ENCODE assay signal across 18 cellular contexts in genomic region chr1:8690253-8690525, GRCh38.
DNase-seq lines count a peak whose midpoint lies in the region; ATAC-seq and TF ChIP-seq lines count a peak whose summit lies in the region.
"Had no signal": no experiment of that assay in that cellular context is flagged by ENCODE, and none has a peak within 500 bp of the region (broad histone marks: within the 10 kb centered on the region; RNA-seq: fewer than 3 reads in every experiment).

No MANE protein-coding gene starts in this region.

- POLR2A ChIA-PET in A673 (lab: Charles Lee; ENCODE audit: low non-redundant PET) = interaction anchor here (0.6 kb wide), 2 partner anchors 11 to 22 kb away, joined by 3 to 4 read pairs; no protein-coding TSS in a partner anchor
- POLR2A ChIA-PET in HEK293 (lab: Yijun Ruan, JAX) = interaction anchor here (1.2 kb wide), 1 partner anchor 13 kb away, joined by 5 read pairs; no protein-coding TSS in a partner anchor

- H3K9me3 Mint-ChIP-seq in endothelial cell (ENCODE audit: unreplicated experiment) (no peaks in the 10 kb centered on the region), progenitor cell of endocrine pancreas (ENCODE audit: low read depth) (no peaks in the 10 kb centered on the region)
- no peaks in the 10 kb centered on the region for H3K9me3 Mint-ChIP-seq in activated T-cell treated with anti-CD3 and anti-CD28 coated beads, Interleukin-2, amount 50 U/mL, for 4 hours
- H3K9me3 Mint-ChIP-seq: CD8-positive, alpha-beta memory T cell had no signal

- no peak for DNase-seq in A673 (ENCODE audit: low spot score)
- DNase-seq in endothelial cell (ENCODE audit: low spot score) = no peak
- no peak for DNase-seq in progenitor cell of endocrine pancreas (ENCODE audit: low spot score, unreplicated experiment)
- DNase-seq in LoVo (ENCODE audit: low spot score) = no peak
- DNase-seq in activated T-cell treated with anti-CD3 and anti-CD28 coated beads, Interleukin-2, amount 50 U/mL, for 4 hours = no peak
- no peak for DNase-seq in activated CD4-positive, CD25-positive, alpha-beta regulatory T cell (lab: John Stamatoyannopoulos, UW)
- DNase-seq: C1 segment of cervical spinal cord; CD8-positive, alpha-beta memory T cell; DMS79; IMR-90; Karpas-422; MM.1S; NCI-H2081 treated with DMSO at 0.1 percent for 48 hours; NK-92 treated with Interleukin-12 subunit alpha and Interleukin-12 subunit beta, amount 100 ng/mL, for 24 hours; OCI-M1; SHP77 treated with DMSO at 0.1 percent for 48 hours had no signal

- H3K9me3 ChIP-seq in A673 (ENCODE audit: low read depth, low read length, poor library complexity, severe bottlenecking) = no peaks in the 10 kb centered on the region
- no peaks in the 10 kb centered on the region for H3K9me3 ChIP-seq in HEK293 (ENCODE audit: control insufficient read depth, insufficient read depth, low read depth, low read length)

- H3K36me3 Mint-ChIP-seq in endothelial cell (ENCODE audit: low read depth, unreplicated experiment) = peaks cover 3% of the 10 kb centered on the region
- H3K36me3 Mint-ChIP-seq in progenitor cell of endocrine pancreas (ENCODE audit: insufficient read depth) = peaks cover 11% of the 10 kb centered on the region
- H3K36me3 Mint-ChIP-seq in activated T-cell treated with anti-CD3 and anti-CD28 coated beads, Interleukin-2, amount 50 U/mL, for 4 hours (ENCODE audit: insufficient read depth) = peaks cover 8% of the 10 kb centered on the region

- no TSS peak for BruUV-seq in A673 (replicated peaks; lab: Mats Ljungman, UMichigan)

- no peaks in the 10 kb centered on the region for H3K27me3 Mint-ChIP-seq in endothelial cell (ENCODE audit: unreplicated experiment)
- no peaks in the 10 kb centered on the region for H3K27me3 Mint-ChIP-seq in progenitor cell of endocrine pancreas
- no peaks in the 10 kb centered on the region for H3K27me3 Mint-ChIP-seq in activated T-cell treated with anti-CD3 and anti-CD28 coated beads, Interleukin-2, amount 50 U/mL, for 4 hours (ENCODE audit: low read depth)
- H3K27me3 Mint-ChIP-seq: CD8-positive, alpha-beta memory T cell had no signal

- peak overlapping the region; percentile 7 for H3K27ac ChIP-seq in A673 (ENCODE audit: low read depth, low read length, poor library complexity, severe bottlenecking)
- no peak overlapping the region for H3K27ac ChIP-seq in HEK293 (ENCODE audit: extremely low read depth, low read depth, low read length)

- H3K4me1 ChIP-seq in A673 (ENCODE audit: insufficient read depth, low read length, poor library complexity, severe bottlenecking) = peaks cover 76% of the 10 kb centered on the region
- H3K4me1 ChIP-seq in HEK293 (ENCODE audit: control insufficient read depth, insufficient read depth, low read length) = peaks cover 14% of the 10 kb centered on the region; the same call in 1 of the 2 replicates

- H3K36me3 ChIP-seq in A673 (ENCODE audit: insufficient read depth, low read length, poor library complexity, severe bottlenecking) (no peaks in the 10 kb centered on the region), HEK293 (ENCODE audit: control insufficient read depth in 2 of 2, insufficient read depth in 1 of 2, low read length in 2 of 2) (no peaks in the 10 kb centered on the region)

- no peak overlapping the region for H3K4me3 Mint-ChIP-seq in endothelial cell (ENCODE audit: unreplicated experiment)
- H3K4me3 Mint-ChIP-seq in progenitor cell of endocrine pancreas (ENCODE audit: low read depth) = no peak overlapping the region
- H3K4me3 Mint-ChIP-seq in activated T-cell treated with anti-CD3 and anti-CD28 coated beads, Interleukin-2, amount 50 U/mL, for 4 hours = no peak overlapping the region
- H3K4me3 Mint-ChIP-seq: CD8-positive, alpha-beta memory T cell had no signal

- H3K4me3 ChIP-seq in A673 (ENCODE audit: low read depth, low read length, poor library complexity, severe bottlenecking) (no peak overlapping the region), HEK293 (ENCODE audit: low read depth, low read length) (no peak overlapping the region)

- intact Hi-C loops in A673 (cut with micrococcal nuclease; ENCODE audit: unreplicated experiment) = no loop called here

- ATAC-seq in activated T-cell treated with anti-CD3 and anti-CD28 coated beads, Interleukin-2, amount 50 U/mL, for 4 hours = no peak
- ATAC-seq: SK-N-SH treated with all-trans-retinoic acid at 6 μM for 48 hours had no signal

- CTCF ChIA-PET in A673 (lab: Charles Lee) (no interaction called here), HEK293 (lab: Yijun Ruan, JAX) (interaction anchor here (0.8 kb wide), 1 partner anchor 11 kb away, joined by 5 read pairs; no protein-coding TSS in a partner anchor)

- peak overlapping the region; percentile 24 for H3K27ac Mint-ChIP-seq in endothelial cell (ENCODE audit: unreplicated experiment)
- H3K27ac Mint-ChIP-seq in progenitor cell of endocrine pancreas = peak overlapping the region; percentile 34
- H3K27ac Mint-ChIP-seq: CD8-positive, alpha-beta memory T cell had no signal

- TF ChIP-seq CTCF in A673 (conservative IDR thresholded peaks at IDR 0.05; ENCODE audit: low read depth, low read length) (no peak), HEK293 (tag by site-specific recombination; IDR thresholded peaks at IDR 0.05) (no peak), endothelial cell (IDR thresholded peaks at IDR 0.05; ENCODE audit: unreplicated experiment) (no peak), progenitor cell of endocrine pancreas (IDR thresholded peaks at IDR 0.05; ENCODE audit: unreplicated experiment) (no peak)

- no peaks in the 10 kb centered on the region for H3K27me3 ChIP-seq in A673 (replicated peaks; ENCODE audit: insufficient read depth, low read depth, low read length, poor library complexity)

- H3K4me1 Mint-ChIP-seq in endothelial cell (ENCODE audit: unreplicated experiment) = peaks cover 36% of the 10 kb centered on the region
- H3K4me1 Mint-ChIP-seq in progenitor cell of endocrine pancreas (ENCODE audit: low read depth) = peaks cover 59% of the 10 kb centered on the region
- peaks cover 17% of the 10 kb centered on the region for H3K4me1 Mint-ChIP-seq in activated T-cell treated with anti-CD3 and anti-CD28 coated beads, Interleukin-2, amount 50 U/mL, for 4 hours (ENCODE audit: low read depth)

TF ChIP-seq in HEK293, 187 proteins besides CTCF, POLR2A, EP300 and RAD21:
- no peak for TF ChIP-seq ZNF121 (tag by site-specific recombination; IDR thresholded peaks at IDR 0.05)
- TF ChIP-seq ZNF664 (tag by site-specific recombination; IDR thresholded peaks at IDR 0.05) = peak; percentile 63
- TF ChIP-seq ZFP3 (tag by site-specific recombination; IDR thresholded peaks at IDR 0.05; ENCODE audit: low read depth) = no peak
- TF ChIP-seq, protein P1, sequence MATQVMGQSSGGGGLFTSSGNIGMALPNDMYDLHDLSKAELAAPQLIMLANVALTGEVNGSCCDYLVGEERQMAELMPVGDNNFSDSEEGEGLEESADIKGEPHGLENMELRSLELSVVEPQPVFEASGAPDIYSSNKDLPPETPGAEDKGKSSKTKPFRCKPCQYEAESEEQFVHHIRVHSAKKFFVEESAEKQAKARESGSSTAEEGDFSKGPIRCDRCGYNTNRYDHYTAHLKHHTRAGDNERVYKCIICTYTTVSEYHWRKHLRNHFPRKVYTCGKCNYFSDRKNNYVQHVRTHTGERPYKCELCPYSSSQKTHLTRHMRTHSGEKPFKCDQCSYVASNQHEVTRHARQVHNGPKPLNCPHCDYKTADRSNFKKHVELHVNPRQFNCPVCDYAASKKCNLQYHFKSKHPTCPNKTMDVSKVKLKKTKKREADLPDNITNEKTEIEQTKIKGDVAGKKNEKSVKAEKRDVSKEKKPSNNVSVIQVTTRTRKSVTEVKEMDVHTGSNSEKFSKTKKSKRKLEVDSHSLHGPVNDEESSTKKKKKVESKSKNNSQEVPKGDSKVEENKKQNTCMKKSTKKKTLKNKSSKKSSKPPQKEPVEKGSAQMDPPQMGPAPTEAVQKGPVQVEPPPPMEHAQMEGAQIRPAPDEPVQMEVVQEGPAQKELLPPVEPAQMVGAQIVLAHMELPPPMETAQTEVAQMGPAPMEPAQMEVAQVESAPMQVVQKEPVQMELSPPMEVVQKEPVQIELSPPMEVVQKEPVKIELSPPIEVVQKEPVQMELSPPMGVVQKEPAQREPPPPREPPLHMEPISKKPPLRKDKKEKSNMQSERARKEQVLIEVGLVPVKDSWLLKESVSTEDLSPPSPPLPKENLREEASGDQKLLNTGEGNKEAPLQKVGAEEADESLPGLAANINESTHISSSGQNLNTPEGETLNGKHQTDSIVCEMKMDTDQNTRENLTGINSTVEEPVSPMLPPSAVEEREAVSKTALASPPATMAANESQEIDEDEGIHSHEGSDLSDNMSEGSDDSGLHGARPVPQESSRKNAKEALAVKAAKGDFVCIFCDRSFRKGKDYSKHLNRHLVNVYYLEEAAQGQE (tag by site-specific recombination; IDR thresholded peaks at IDR 0.05) = no peak
- TF ChIP-seq YY1 (tag by site-specific recombination; IDR thresholded peaks at IDR 0.05) = no peak
